ENCODE assay signal across 24 cellular contexts in genomic region chrX:102669526-102669925, GRCh38. TPM values are rescaled to one million over a fixed set of nuclear protein-coding genes. Genes with fewer than 3 reads are reported as not detected.
A peak's percentile ranks its signal among the peaks of the same experiment; 100 is the strongest.
DNase-seq lines count a peak whose midpoint lies in the region; ATAC-seq, FAIRE-seq and TF ChIP-seq lines count a peak whose summit lies in the region.
"Had no signal": no experiment of that assay in that cellular context is flagged by ENCODE, and none has a peak within 500 bp of the region (broad histone marks: within the 10 kb centered on the region; RNA-seq: fewer than 3 reads in every experiment).

No MANE protein-coding gene starts in this region.

- in situ Hi-C loops in brain microvascular endothelial cell (cut with HindIII; ENCODE audit: low pct_ligation_motif_present, low sequenced_read_pairs): no loop called here

- H3K4me3 ChIP-seq in brain microvascular endothelial cell (ENCODE audit: low read depth, low read length): no peak overlapping the region
- H3K4me3 ChIP-seq in kidney (ENCODE audit: low read length in 2 of 2): no peak overlapping the region
- H3K4me3 ChIP-seq: A549; BLaER1 treated with 17β-estradiol and CSF1 and Interleukin-3, amounts not matched to agents 10 nM and 100 nM; GM23248 had no signal

- DNase-seq in HK-2 (ENCODE audit: unreplicated experiment) (peak; percentile 1), brain microvascular endothelial cell (peak; percentile 40), kidney (peak; percentile 40), left colon (no peak), SW480 (ENCODE audit: low spot score) (no peak)
- no peak for DNase-seq in activated CD8-positive, alpha-beta memory T cell treated with anti-CD3 and anti-CD28 coated beads, Interleukin-2, amount 50 U/mL, for 48 hours
- DNase-seq in activated CD8-positive, alpha-beta memory T cell treated with anti-CD3 and anti-CD28 coated beads for 24 hours: no peak
- DNase-seq: 8988T; ACHN; AML-193; BE2C; Calu3; CD4-positive, alpha-beta memory T cell; COR-L47; DMS153; DND-41; GM23248; H9 had no signal

- intact Hi-C loops in kidney (cut with DNase I) (no loop called here), left colon (cut with DNase I, micrococcal nuclease) (no loop called here)

- no peaks in the 10 kb centered on the region for H3K4me1 ChIP-seq in kidney (ENCODE audit: control insufficient read depth in 1 of 2, insufficient read depth in 1 of 2, low read depth in 1 of 2, low read length in 2 of 2)
- H3K4me1 ChIP-seq: A549; BE2C; BLaER1 treated with 17β-estradiol and CSF1 and Interleukin-3, amounts not matched to agents 10 nM and 100 nM had no signal

- H3K9me3 ChIP-seq in kidney (ENCODE audit: control insufficient read depth in 1 of 2, low read length in 2 of 2): no peaks in the 10 kb centered on the region
- H3K9me3 ChIP-seq: A549, BE2C had no signal

- TF ChIP-seq CTCF in brain microvascular endothelial cell (IDR thresholded peaks at IDR 0.05; ENCODE audit: low read depth, low read length, missing control alignments): no peak
- no peak for TF ChIP-seq CTCF in kidney (IDR thresholded peaks at IDR 0.05; ENCODE audit: borderline replicate concordance, extremely low read depth, insufficient read depth)

- no peaks in the 10 kb centered on the region for H3K27me3 ChIP-seq in brain microvascular endothelial cell (replicated peaks)
- H3K27me3 ChIP-seq: BE2C; BLaER1 treated with 17β-estradiol and CSF1 and Interleukin-3, amounts not matched to agents 10 nM and 100 nM had no signal

- no peak overlapping the region for H3K27ac ChIP-seq in brain microvascular endothelial cell
- no peak overlapping the region for H3K27ac ChIP-seq in kidney (ENCODE audit: low read depth in 2 of 2, low read length in 2 of 2)
- H3K27ac ChIP-seq: A549; BLaER1 treated with 17β-estradiol and CSF1 and Interleukin-3, amounts not matched to agents 10 nM and 100 nM; GM23248 had no signal

- no peak overlapping the region for H3K9ac ChIP-seq in kidney (ENCODE audit: low read length in 2 of 2)
- H3K9ac ChIP-seq: BLaER1 treated with 17β-estradiol and CSF1 and Interleukin-3, amounts not matched to agents 10 nM and 100 nM; GM23248 had no signal

- no peak for ATAC-seq in left colon
- ATAC-seq: A549, HCT116 had no signal

- H3K36me3 ChIP-seq in brain microvascular endothelial cell (replicated peaks) (no peaks in the 10 kb centered on the region), kidney (ENCODE audit: control insufficient read depth in 1 of 2, insufficient read depth in 2 of 2, low read length in 2 of 2) (no peaks in the 10 kb centered on the region)
- H3K36me3 ChIP-seq: BE2C had no signal

- no peak for FAIRE-seq in kidney (lab: Jason Lieb, UNC)
- FAIRE-seq: A549, G401.6, GM12892, GM19239 had no signal

RNA-seq across cellular contexts. Expression of gene GPRASP1, which starts 18.2 kb away (rescaled TPM):
- total RNA-seq in kidney: 8.1 TPM
- polyA plus RNA-seq in kidney (ENCODE audit: insufficient read depth, low read depth, low replicate concordance): 4.8 TPM
- 1 to 10 TPM; 2.5 to 5.0 TPM for total RNA-seq in left colon

RNA-seq across cellular contexts. Expression of gene GPRASP2, which starts 42.7 kb away (rescaled TPM):
- total RNA-seq in kidney (11.4 TPM), left colon (1 to 10 TPM; 1.5 to 4.4 TPM)
- 12.4 TPM for polyA plus RNA-seq in kidney (ENCODE audit: insufficient read depth, low read depth, low replicate concordance)

RNA-seq across cellular contexts. Expression of gene GPRASP3, which starts 51.0 kb away (rescaled TPM):
- total RNA-seq in kidney (4.5 TPM), left colon (1 to 10 TPM; 3.1 to 3.2 TPM)
- polyA plus RNA-seq in kidney (ENCODE audit: insufficient read depth, low read depth, low replicate concordance): 4.3 TPM

Comparison
In these comparisons a context has a peak if more than half of its experiments do, and no peak if none do; other contexts are left out.
1. DNase-seq: peak in HK-2 (single experiment), brain microvascular endothelial cell (single experiment) and kidney (single experiment); none in activated CD8-positive, alpha-beta memory T cell treated with anti-CD3 and anti-CD28 coated beads, Interleukin-2, amount 50 U/mL, for 48 hours (single experiment), left colon (0 of 2), activated CD8-positive, alpha-beta memory T cell treated with anti-CD3 and anti-CD28 coated beads for 24 hours (single experiment) and SW480 (single experiment).